15 cellular contexts compared by ENCODE assay signal in genomic region chr10:79059859-79060379, GRCh38. TPM values are rescaled to one million over a fixed set of nuclear protein-coding genes. Genes with fewer than 3 reads are reported as not detected.
DNase-seq lines count a peak whose midpoint lies in the region; ATAC-seq and TF ChIP-seq lines count a peak whose summit lies in the region.
"Had no signal": no experiment of that assay in that cellular context is flagged by ENCODE, and none has a peak within 500 bp of the region (broad histone marks: within the 10 kb centered on the region; RNA-seq: fewer than 3 reads in every experiment).

No MANE protein-coding gene starts in this region.

- no peaks in the 10 kb centered on the region for H4K20me1 ChIP-seq in PC-3 (ENCODE audit: low read length)

- in situ Hi-C loops in HAP-1 (cut with MboI; ENCODE audit: low sequenced_read_pairs) = no loop called here

- H2AFZ ChIP-seq in PC-3 (ENCODE audit: low read length) = no peak overlapping the region

- no peak overlapping the region for H3K9ac ChIP-seq in PC-3 (ENCODE audit: low read length)

- ATAC-seq in left colon = peak; percentile 29
- no peak for ATAC-seq in PC-3

- H3K9me3 ChIP-seq in BE2C (no peaks in the 10 kb centered on the region), PC-3 (ENCODE audit: low read length) (no peaks in the 10 kb centered on the region), HAP-1 (no peaks in the 10 kb centered on the region)

- POLR2A ChIA-PET in PC-3 (lab: Charles Lee; ENCODE audit: unreplicated experiment) = no interaction called here

- no peaks in the 10 kb centered on the region for H3K9me2 ChIP-seq in PC-3 (replicated peaks; ENCODE audit: low read length)

- CTCF ChIA-PET in PC-3 (lab: Charles Lee) = no interaction called here

- H3K4me1 ChIP-seq in BE2C (peaks cover 6% of the 10 kb centered on the region; the same call in 1 of the 2 replicates), PC-3 (ENCODE audit: insufficient read depth, low read length) (peaks cover 4% of the 10 kb centered on the region; the same call in 1 of the 2 replicates), HAP-1 (peaks cover 8% of the 10 kb centered on the region; the same call in 1 of the 2 replicates)
- H3K4me1 ChIP-seq: SJSA1 had no signal

- no peaks in the 10 kb centered on the region for H3K36me3 ChIP-seq in BE2C
- H3K36me3 ChIP-seq in PC-3 (ENCODE audit: low read depth, low read length) = no peaks in the 10 kb centered on the region
- no peaks in the 10 kb centered on the region for H3K36me3 ChIP-seq in HAP-1 (replicated peaks)
- H3K36me3 ChIP-seq: SJSA1, WERI-Rb-1 had no signal

- no peaks in the 10 kb centered on the region for H3K79me2 ChIP-seq in PC-3 (ENCODE audit: low read length)

- DNase-seq in BE2C (peak; percentile 2), caudate nucleus (lab: John Stamatoyannopoulos, UW) (peak in 50 of 61 donors; percentile 24 to 83 (median 57)), left colon (peak; percentile 39 to 51), posterior vena cava (ENCODE audit: low spot score) (peak; percentile 32), PC-3 (no peak), HAP-1 (ENCODE audit: low spot score in 2 of 2) (no peak)
- no peak for DNase-seq in activated CD8-positive, alpha-beta memory T cell treated with anti-CD3 and anti-CD28 coated beads, Interleukin-2, amount 50 U/mL, for 48 hours
- DNase-seq in activated CD4-positive, CD25-positive, alpha-beta regulatory T cell (lab: John Stamatoyannopoulos, UW) = no peak
- DNase-seq: ACHN, H7, naive B cell, NCI-H2029 treated with DMSO at 0.1 percent for 48 hours, WERI-Rb-1 had no signal

- intact Hi-C loops in left colon (cut with DNase I, micrococcal nuclease) (no loop called here), posterior vena cava (cut with DNase I) (loop anchor here (5.0 to 10.0 kb wide), 3 partner anchors 755 to 1018 kb away; no protein-coding TSS in a partner anchor), PC-3 (cut with micrococcal nuclease) (loop anchor here (10.0 kb wide), 3 partner anchors 385 to 535 kb away; partner anchors contain the start of gene ZCCHC24)

- H3K4me2 ChIP-seq in PC-3 (ENCODE audit: low read length) = no peak overlapping the region
- H3K4me2 ChIP-seq: smooth muscle cell had no signal

- no peak overlapping the region for H3K27ac ChIP-seq in caudate nucleus (ENCODE audit: low read depth, low read length)
- H3K27ac ChIP-seq in PC-3 (ENCODE audit: low read length) = no peak overlapping the region
- H3K27ac ChIP-seq: SJSA1, WERI-Rb-1 had no signal

- H3K27me3 ChIP-seq in BE2C (no peaks in the 10 kb centered on the region), PC-3 (ENCODE audit: low read length) (no peaks in the 10 kb centered on the region), HAP-1 (ENCODE audit: low read depth) (no peaks in the 10 kb centered on the region)
- H3K27me3 ChIP-seq: SJSA1 had no signal

- H3K4me3 ChIP-seq in BE2C (ENCODE audit: low read depth, low read length) (no peak overlapping the region), PC-3 (ENCODE audit: low read length) (no peak overlapping the region), HAP-1 (no peak overlapping the region)
- H3K4me3 ChIP-seq: SJSA1, smooth muscle cell had no signal

- TF ChIP-seq CTCF in BE2C (IDR thresholded peaks at IDR 0.05; ENCODE audit: low read depth, low read length) (no peak), PC-3 (conservative IDR thresholded peaks at IDR 0.05; ENCODE audit: low read depth, low read length) (no peak)

- no TSS peak for BruUV-seq in PC-3 (replicated peaks; lab: Mats Ljungman, UMichigan)

- H3F3A ChIP-seq in PC-3 (ENCODE audit: low read length, unreplicated experiment) = no peaks in the 10 kb centered on the region

RNA-seq across cellular contexts. Expression of gene ZMIZ1, which starts 8.8 kb away (rescaled TPM):
- 175 TPM for polyA plus RNA-seq in BE2C (2012; ENCODE audit: insufficient read depth, insufficient read length, low read depth)
- total RNA-seq in left colon (10 to 100 TPM; 50.7 to 63.9 TPM), posterior vena cava (10 to 100 TPM; 61.5 to 62.6 TPM), PC-3 (2014; rRNA removed) (55.4 and 84.2 TPM in 2 replicates)

Comparison
In these comparisons a context has a peak if more than half of its experiments do, and no peak if none do; other contexts are left out.
1. DNase-seq: peak in BE2C (single experiment), caudate nucleus (50 of 61), left colon (2 of 2) and posterior vena cava (single experiment); none in PC-3 (single experiment), activated CD8-positive, alpha-beta memory T cell treated with anti-CD3 and anti-CD28 coated beads, Interleukin-2, amount 50 U/mL, for 48 hours (single experiment), activated CD4-positive, CD25-positive, alpha-beta regulatory T cell (0 of 4) and HAP-1 (0 of 2).
2. intact Hi-C loops: an anchor here in posterior vena cava (5.0 to 10.0 kb wide) and PC-3 (10.0 kb wide); none called in left colon.